In genomic region chr6:161035182-161035980, GRCh38 we compare ENCODE assay signal across 11 cellular contexts. TPM values are rescaled to one million over a fixed set of nuclear protein-coding genes. Genes with fewer than 3 reads are reported as not detected.
DNase-seq lines count a peak whose midpoint lies in the region; ATAC-seq and TF ChIP-seq lines count a peak whose summit lies in the region.
"Had no signal": no experiment of that assay in that cellular context is flagged by ENCODE, and none has a peak within 500 bp of the region (broad histone marks: within the 10 kb centered on the region; RNA-seq: fewer than 3 reads in every experiment).

No MANE protein-coding gene starts in this region.

- POLR2A ChIA-PET in activated B cell treated with CpG ODN at 0.5 μM for 24 hours (lab: Charles Lee) = no interaction called here

- in situ Hi-C loops in HAP-1 (cut with MboI; ENCODE audit: low sequenced_read_pairs) = no loop called here

- no peak overlapping the region for H3K4me3 ChIP-seq in HAP-1

- no peaks in the 10 kb centered on the region for H3K27me3 ChIP-seq in HAP-1 (ENCODE audit: low read depth)
- H3K27me3 ChIP-seq: BE2C had no signal

- H3K36me3 ChIP-seq in HAP-1 (replicated peaks) = peaks cover 2% of the 10 kb centered on the region; the same call in 1 of the 2 replicates

- DNase-seq in CD14-positive monocyte (ENCODE audit: low spot score) (no peak), activated B cell treated with CpG ODN at 0.5 μM for 24 hours (no peak), HAP-1 (ENCODE audit: low spot score in 2 of 2) (no peak), NCI-H2196 treated with DMSO at 0.1 percent for 48 hours (lab: John Stamatoyannopoulos, UW; ENCODE audit: unreplicated experiment) (no peak), HUDEP-2 (lab: John Stamatoyannopoulos, UW; ENCODE audit: unreplicated experiment in 76 of 76) (no peak), NCI-H1436 (lab: John Stamatoyannopoulos, UW) (no peak)
- DNase-seq: activated gamma-delta T cell, BE2C, HFFc6 had no signal

- H3K4me1 Mint-ChIP-seq in CD14-positive monocyte (peaks cover 14% of the 10 kb centered on the region), activated B cell treated with CpG ODN at 0.5 μM for 24 hours (peaks cover 18% of the 10 kb centered on the region)

- H3K4me1 ChIP-seq in HAP-1 = peaks cover 15% of the 10 kb centered on the region
- H3K4me1 ChIP-seq: BE2C had no signal

- H3K27ac Mint-ChIP-seq in CD14-positive monocyte = peak overlapping the region in 5 of 7 donors; percentile 1 to 79 (median 52)
- H3K27ac Mint-ChIP-seq in activated B cell treated with CpG ODN at 0.5 μM for 24 hours = peak overlapping the region; percentile 5
- H3K27ac Mint-ChIP-seq: HFFc6 had no signal

- TF ChIP-seq CTCF in CD14-positive monocyte (IDR thresholded peaks at IDR 0.05) (no peak), activated B cell treated with CpG ODN at 0.5 μM for 24 hours (IDR thresholded peaks at IDR 0.05) (no peak)

- H3K36me3 Mint-ChIP-seq in CD14-positive monocyte (peaks cover 26 to 42% of the 10 kb centered on the region in 2 donors), activated B cell treated with CpG ODN at 0.5 μM for 24 hours (ENCODE audit: low read depth) (peaks cover 49% of the 10 kb centered on the region)

- intact Hi-C loops in CD14-positive monocyte (cut with micrococcal nuclease) (no loop called here), activated B cell treated with CpG ODN at 0.5 μM for 24 hours (cut with micrococcal nuclease) (no loop called here)

- H3K9me3 Mint-ChIP-seq in CD14-positive monocyte (no peaks in the 10 kb centered on the region), activated B cell treated with CpG ODN at 0.5 μM for 24 hours (no peaks in the 10 kb centered on the region)
- H3K9me3 Mint-ChIP-seq: HFFc6 had no signal

- no peaks in the 10 kb centered on the region for H3K27me3 Mint-ChIP-seq in CD14-positive monocyte (ENCODE audit: low read depth in 3 of 3)
- H3K27me3 Mint-ChIP-seq in activated B cell treated with CpG ODN at 0.5 μM for 24 hours = no peaks in the 10 kb centered on the region

- H3K9me3 ChIP-seq in HAP-1 = no peaks in the 10 kb centered on the region
- H3K9me3 ChIP-seq: BE2C had no signal

- CTCF ChIA-PET in activated B cell treated with CpG ODN at 0.5 μM for 24 hours (lab: Charles Lee) = no interaction called here

- H3K4me3 Mint-ChIP-seq in CD14-positive monocyte = no peak overlapping the region
- H3K4me3 Mint-ChIP-seq in activated B cell treated with CpG ODN at 0.5 μM for 24 hours = no peak overlapping the region
- H3K4me3 Mint-ChIP-seq: HFFc6 had no signal

- ATAC-seq in GM19467 (IDR thresholded peaks at IDR 0.05; ENCODE audit: unreplicated experiment) (peak; percentile 36), HG03460 (IDR thresholded peaks at IDR 0.05; ENCODE audit: unreplicated experiment) (peak; percentile 36), activated B cell treated with CpG ODN at 0.5 μM for 24 hours (ENCODE audit: low read depth) (peak; percentile 25)

RNA-seq across cellular contexts. Expression of gene MAP3K4, which starts 43.8 kb away (rescaled TPM):
- 1 to 10 TPM; 3.2 to 3.5 TPM for polyA plus RNA-seq in CD14-positive monocyte
- 50.6 and 66.5 TPM in 2 replicates for total RNA-seq in activated B cell treated with CpG ODN at 0.5 μM for 24 hours
